In the genomic region with DNA sequence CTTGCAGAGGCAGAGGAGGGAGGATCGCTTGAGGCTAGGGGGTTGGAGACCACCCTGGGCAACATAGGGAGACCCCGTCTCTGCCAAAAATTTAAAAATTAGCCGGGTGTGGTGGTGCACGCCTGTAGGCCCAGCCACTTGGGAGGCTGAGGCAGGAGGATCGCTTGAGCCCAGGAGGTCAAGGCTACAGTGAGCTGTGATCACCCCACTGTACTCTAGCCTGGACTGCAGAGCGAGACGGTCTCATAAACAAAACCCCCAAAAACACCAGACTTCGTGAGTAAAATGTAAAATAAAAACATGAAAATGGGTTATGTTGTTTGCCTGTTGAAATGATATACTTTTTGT, we compare ENCODE assay signal across 8 cellular contexts. TPM values are rescaled to one million over a fixed set of nuclear protein-coding genes. Genes with fewer than 3 reads are reported as not detected.
DNase-seq lines count a peak whose midpoint lies in the region; ATAC-seq and TF ChIP-seq lines count a peak whose summit lies in the region.

No MANE protein-coding gene starts in this region.

- peak overlapping the region; percentile 73 for H3K27ac Mint-ChIP-seq in activated CD4-positive, alpha-beta T cell treated with anti-CD3 and anti-CD28 coated beads, Interleukin-2, amount 10 ng/mL, durations not matched to agents 24 days and 14 days

- H3K36me3 Mint-ChIP-seq in activated CD4-positive, alpha-beta T cell treated with anti-CD3 and anti-CD28 coated beads, Interleukin-2, amount 10 ng/mL, durations not matched to agents 24 days and 14 days (ENCODE audit: low read depth) = peaks cover 2% of the 10 kb centered on the region

- peak overlapping the region; percentile 77 for H3K4me3 Mint-ChIP-seq in activated CD4-positive, alpha-beta T cell treated with anti-CD3 and anti-CD28 coated beads, Interleukin-2, amount 10 ng/mL, durations not matched to agents 24 days and 14 days

- WGBS in right lobe of liver (ENCODE audit: insufficient coverage, low coverage, low lambda C conversion rate, missing lambda C conversion rate) = 50% methylated on average over 4 of the region's 8 CpGs

- H3K36me3 ChIP-seq in ascending aorta (no peaks in the 10 kb centered on the region), right lobe of liver (no peaks in the 10 kb centered on the region), thoracic aorta (no peaks in the 10 kb centered on the region)

- no peaks in the 10 kb centered on the region for H3K4me1 ChIP-seq in ascending aorta
- H3K4me1 ChIP-seq in right lobe of liver = peaks cover 0 to 49% (median 11%) of the 10 kb centered on the region in 4 donors
- peaks cover 0 to 4% of the 10 kb centered on the region in 2 donors for H3K4me1 ChIP-seq in thoracic aorta (ENCODE audit: control insufficient read depth in 1 of 2, low read depth in 2 of 2)

- no peak for DNase-seq in activated CD4-positive, alpha-beta T cell treated with anti-CD3 and anti-CD28 coated beads, Interleukin-2, amount 10 ng/mL, durations not matched to agents 24 days and 14 days
- no peak for DNase-seq in activated CD4-positive, alpha-beta T cell treated with anti-CD3 and anti-CD28 coated beads, Interleukin-2, amount 50 U/mL, for 4 hours
- DNase-seq in ascending aorta (ENCODE audit: low spot score in 2 of 2) = no peak
- no peak for DNase-seq in right lobe of liver
- no peak for DNase-seq in thoracic aorta (ENCODE audit: low spot score)
- no peak for DNase-seq in anterior cingulate cortex (lab: John Stamatoyannopoulos, UW)
- DNase-seq in RKO (ENCODE audit: low spot score) = no peak

- TF ChIP-seq POLR2A in right lobe of liver (IDR thresholded peaks at IDR 0.05) = no peak

- H3K4me1 Mint-ChIP-seq in activated CD4-positive, alpha-beta T cell treated with anti-CD3 and anti-CD28 coated beads, Interleukin-2, amount 10 ng/mL, durations not matched to agents 24 days and 14 days = peaks cover 24% of the 10 kb centered on the region

- ATAC-seq in right lobe of liver (no peak), thoracic aorta (ENCODE audit: insufficient number of reproducible peaks, low FRiP score, low read depth) (no peak), GM18517 (IDR thresholded peaks at IDR 0.05; ENCODE audit: unreplicated experiment) (no peak)

- H3K4me3 ChIP-seq in ascending aorta (peak overlapping the region; percentile 78 to 96), right lobe of liver (peak overlapping the region; percentile 65 to 88 (median 73)), thoracic aorta (peak overlapping the region; percentile 86)

- H3K27me3 Mint-ChIP-seq in activated CD4-positive, alpha-beta T cell treated with anti-CD3 and anti-CD28 coated beads, Interleukin-2, amount 10 ng/mL, durations not matched to agents 24 days and 14 days = peaks cover 8% of the 10 kb centered on the region

- H3K27ac ChIP-seq in ascending aorta (peak overlapping the region in 1 of 2 donors; percentile 93), right lobe of liver (peak overlapping the region in 2 of 3 donors; percentile 77 to 84), thoracic aorta (no peak overlapping the region)

- H3K9me3 Mint-ChIP-seq in activated CD4-positive, alpha-beta T cell treated with anti-CD3 and anti-CD28 coated beads, Interleukin-2, amount 10 ng/mL, durations not matched to agents 24 days and 14 days = peaks cover 4% of the 10 kb centered on the region

- no peaks in the 10 kb centered on the region for H3K9me3 ChIP-seq in ascending aorta
- H3K9me3 ChIP-seq in right lobe of liver = no peaks in the 10 kb centered on the region
- H3K9me3 ChIP-seq in thoracic aorta = no peaks in the 10 kb centered on the region

- TF ChIP-seq CTCF in ascending aorta (IDR thresholded peaks at IDR 0.05) = no peak
- no peak for TF ChIP-seq CTCF in right lobe of liver (IDR thresholded peaks at IDR 0.05)
- TF ChIP-seq CTCF in thoracic aorta (IDR thresholded peaks at IDR 0.05) = no peak

- no peaks in the 10 kb centered on the region for H3K27me3 ChIP-seq in ascending aorta
- no peaks in the 10 kb centered on the region for H3K27me3 ChIP-seq in right lobe of liver
- H3K27me3 ChIP-seq in thoracic aorta (replicated peaks; ENCODE audit: insufficient read depth) = no peaks in the 10 kb centered on the region

- intact Hi-C loops in activated CD4-positive, alpha-beta T cell treated with anti-CD3 and anti-CD28 coated beads, Interleukin-2, amount 10 ng/mL, durations not matched to agents 24 days and 14 days (cut with micrococcal nuclease) = loop anchor here (5.0 kb wide), 3 partner anchors 330 to 1310 kb away; a partner anchor contains a TSS
- intact Hi-C loops in ascending aorta (cut with DNase I) (no loop called here), right lobe of liver (cut with DNase I) (no loop called here)

RNA-seq across cellular contexts. Expression of a gene that starts 0.7 kb away (rescaled TPM):
- total RNA-seq in activated CD4-positive, alpha-beta T cell treated with anti-CD3 and anti-CD28 coated beads, Interleukin-2, amount 10 ng/mL, durations not matched to agents 24 days and 14 days = 8.1 and 8.6 TPM in 2 replicates
- 5.1 TPM for total RNA-seq in ascending aorta
- 10 to 100 TPM; 19.3 to 56.3 (median 36.3) TPM for total RNA-seq in right lobe of liver
- total RNA-seq in thoracic aorta = 10 to 100 TPM in 1 of 2 donors, 1 to 10 TPM in 1; 7.2 to 24.1 TPM

RNA-seq across cellular contexts. Expression of a gene that starts 12.5 kb away (rescaled TPM):
- total RNA-seq in activated CD4-positive, alpha-beta T cell treated with anti-CD3 and anti-CD28 coated beads, Interleukin-2, amount 10 ng/mL, durations not matched to agents 24 days and 14 days = not detected in 2 replicates
- not detected for total RNA-seq in ascending aorta
- not detected for total RNA-seq in right lobe of liver
- not detected for total RNA-seq in thoracic aorta

RNA-seq across cellular contexts. Expression of a gene that starts 43.6 kb away (rescaled TPM):
- 40.2 and 41.0 TPM in 2 replicates for total RNA-seq in activated CD4-positive, alpha-beta T cell treated with anti-CD3 and anti-CD28 coated beads, Interleukin-2, amount 10 ng/mL, durations not matched to agents 24 days and 14 days
- total RNA-seq in ascending aorta = 48.2 TPM
- 10 to 100 TPM in 4 of 6 experiments, 1 to 10 TPM in 2; 5.2 to 43.8 (median 20.1) TPM for total RNA-seq in right lobe of liver
- total RNA-seq in thoracic aorta = 10 to 100 TPM; 74.5 to 83.7 TPM

Comparison
In these comparisons a context has a peak if more than half of its experiments do, and no peak if none do; other contexts are left out.
1. H3K27ac ChIP-seq: peak in right lobe of liver (2 of 3); none in thoracic aorta (0 of 2).
2. Peak in every context shown above with its lines, with median percentiles within 50 percentile points of each other: H3K4me3 ChIP-seq.